In genomic region chr3:79019924-79020173, GRCh38 we compare ENCODE assay signal across 1 cellular context.
TF ChIP-seq lines count a peak whose summit lies in the region.

No MANE protein-coding gene starts in this region.

TF ChIP-seq in HepG2, 621 proteins besides CTCF, POLR2A, EP300 and RAD21 (continued from another document):
- TF ChIP-seq TFAP4 (IDR thresholded peaks at IDR 0.05; ENCODE audit: borderline replicate concordance, low read depth) (0 out of 2 replicates have a peak, but pooled peaks have one; percentile 1), KLF9 (CRISPR knock-in tag; IDR thresholded peaks at IDR 0.05; ENCODE audit: low read depth) (no peak), ZBTB25 (CRISPR knock-in tag; IDR thresholded peaks at IDR 0.05) (no peak), MYNN (CRISPR knock-in tag; IDR thresholded peaks at IDR 0.05; ENCODE audit: low read depth) (no peak), ZNF790 (CRISPR knock-in tag; IDR thresholded peaks at IDR 0.05; ENCODE audit: borderline replicate concordance) (no peak), ZNF879 (CRISPR knock-in tag; IDR thresholded peaks at IDR 0.05) (0 out of 2 replicates have a peak, but pooled peaks have one; percentile 39), NR2F6 (IDR thresholded peaks at IDR 0.05) (0 out of 2 replicates have a peak, but pooled peaks have one; percentile 5), NR2F6 (CRISPR knock-in tag; IDR thresholded peaks at IDR 0.05) (no peak), ZNF7 (CRISPR knock-in tag; IDR thresholded peaks at IDR 0.05) (no peak), ZFP36L1 (CRISPR knock-in tag; IDR thresholded peaks at IDR 0.05) (peak; percentile 53; the same call in 1 of the 2 replicates), GLI4 (CRISPR knock-in tag; IDR thresholded peaks at IDR 0.05; ENCODE audit: borderline replicate concordance) (no peak), ZKSCAN5 (CRISPR knock-in tag; IDR thresholded peaks at IDR 0.05) (0 out of 2 replicates have a peak, but pooled peaks have one; percentile 8), YY1 (IDR thresholded peaks at IDR 0.05; ENCODE audit: insufficient read depth, insufficient replicate concordance, low read depth, low read length) (no peak), GTF2F1 (IDR thresholded peaks at IDR 0.05; ENCODE audit: low read length) (no peak), ZBTB42 (CRISPR knock-in tag; IDR thresholded peaks at IDR 0.05) (0 out of 2 replicates have a peak, but pooled peaks have one; percentile 18)
